Comparison of ENCODE assay signal across 8 cellular contexts in genomic region chr2:169798397-169798717, GRCh38. TPM values are rescaled to one million over a fixed set of nuclear protein-coding genes. Genes with fewer than 3 reads are reported as not detected.
DNase-seq lines count a peak whose midpoint lies in the region; ATAC-seq and TF ChIP-seq lines count a peak whose summit lies in the region.

No MANE protein-coding gene starts in this region.

- H3K9me3 ChIP-seq in H9 (ENCODE audit: control insufficient read depth, low read depth, low read length) (no peaks in the 10 kb centered on the region), hepatocyte (ENCODE audit: low read depth) (no peaks in the 10 kb centered on the region), spleen (no peaks in the 10 kb centered on the region)

- WGBS in H9 (ENCODE audit: extremely low coverage, insufficient read length, low lambda C conversion rate): no CpG with 5 or more reads among the region's 4 CpGs
- WGBS in hepatocyte (ENCODE audit: low lambda C conversion rate, missing lambda C conversion rate): 20% methylated on average over 4 of the region's 4 CpGs
- WGBS in spleen, 5 donors: 6 to 14% (median 10%) methylated on average over 4 of the region's 4 CpGs

- H4K5ac ChIP-seq in H9 (ENCODE audit: insufficient read length, low read depth, low read length): no peak overlapping the region

- H3K18ac ChIP-seq in H9 (ENCODE audit: insufficient read length, low read depth, low read length): no peak overlapping the region

- no peak overlapping the region for H4K8ac ChIP-seq in H9 (replicated peaks; ENCODE audit: insufficient read length, low read depth, low read length)

- H4K91ac ChIP-seq in H9 (ENCODE audit: insufficient read length, low read depth, low read length): no peak overlapping the region

- no peak overlapping the region for H2BK20ac ChIP-seq in H9 (ENCODE audit: low read depth, low read length, poor library complexity, severe bottlenecking)

- no peak overlapping the region for H3T11ph ChIP-seq in H9 (ENCODE audit: low read length)

- no peaks in the 10 kb centered on the region for H3K27me3 Mint-ChIP-seq in H9 (ENCODE audit: low read depth)

- no peak for ATAC-seq in HG03571 (IDR thresholded peaks at IDR 0.05; ENCODE audit: unreplicated experiment)
- ATAC-seq in HG02981 (IDR thresholded peaks at IDR 0.05; ENCODE audit: unreplicated experiment): no peak

- H3K4me1 ChIP-seq in H9 (ENCODE audit: insufficient read depth, low read length) (peaks cover 3% of the 10 kb centered on the region; the same call in 1 of the 2 replicates), hepatocyte (ENCODE audit: insufficient read depth) (peaks cover 4% of the 10 kb centered on the region), spleen (peaks cover 6 to 50% (median 34%) of the 10 kb centered on the region in 6 donors)

- H3K4ac ChIP-seq in H9 (ENCODE audit: low read depth, low read length): no peak overlapping the region

- no peak overlapping the region for H2BK15ac ChIP-seq in H9 (ENCODE audit: low read depth, low read length)

- DNase-seq in H9: no peak
- no peak for DNase-seq in hepatocyte (ENCODE audit: low spot score)
- no peak for DNase-seq in spleen
- no peak for DNase-seq in caudate nucleus (lab: John Stamatoyannopoulos, UW)
- DNase-seq in DMS79 (lab: John Stamatoyannopoulos, UW): no peak

- peak overlapping the region; percentile 91 to 92 for H3K4me3 Mint-ChIP-seq in H9

- peaks cover 6% of the 10 kb centered on the region for H3K79me1 ChIP-seq in H9 (ENCODE audit: insufficient read depth, low read depth, low read length, poor library complexity, severe bottlenecking)

- H3K79me2 ChIP-seq in H9 (ENCODE audit: insufficient read depth, low read length) (peaks cover 11% of the 10 kb centered on the region; the same call in 1 of the 2 replicates), hepatocyte (peaks cover 42% of the 10 kb centered on the region)

- H3K56ac ChIP-seq in H9 (ENCODE audit: insufficient read length, low read depth, low read length): no peak overlapping the region

- TF ChIP-seq POLR2A in spleen (IDR thresholded peaks at IDR 0.05): no peak

- H3K23me2 ChIP-seq in H9 (ENCODE audit: insufficient read length, low read depth, low read length, poor library complexity, severe bottlenecking): peaks cover 3% of the 10 kb centered on the region

- H4K20me1 ChIP-seq in H9 (ENCODE audit: control insufficient read depth, insufficient read depth, insufficient read length): no peaks in the 10 kb centered on the region
- peaks cover 3% of the 10 kb centered on the region for H4K20me1 ChIP-seq in hepatocyte (ENCODE audit: insufficient read depth, poor library complexity, severe bottlenecking)

- peaks cover 26 to 39% of the 10 kb centered on the region in 2 experiments for H3K4me1 Mint-ChIP-seq in H9

- H3K9ac ChIP-seq in H9 (ENCODE audit: extremely low read depth, insufficient read length, low read length): no peak overlapping the region

- intact Hi-C loops in spleen (cut with DNase I; ENCODE audit: low total_unique reads): no loop called here

- H3K27ac ChIP-seq in H9 (ENCODE audit: insufficient read length, low read depth, low read length) (no peak overlapping the region), hepatocyte (peak overlapping the region; percentile 88), spleen (peak overlapping the region; percentile 45 to 93 (median 90)), caudate nucleus (ENCODE audit: low read depth, low read length) (no peak overlapping the region)

- no peaks in the 10 kb centered on the region; a peak in 1 of 5 replicates for H3K9me3 Mint-ChIP-seq in H9

- no peak overlapping the region for H2AK5ac ChIP-seq in H9 (ENCODE audit: insufficient read length, low read length)

- H3K27me3 ChIP-seq in H9 (ENCODE audit: insufficient read depth, low read length): no peaks in the 10 kb centered on the region
- H3K27me3 ChIP-seq in hepatocyte: no peaks in the 10 kb centered on the region
- no peaks in the 10 kb centered on the region for H3K27me3 ChIP-seq in spleen (replicated peaks in 1 of 7)

- H3K14ac ChIP-seq in H9 (ENCODE audit: insufficient read depth, low read length): no peak overlapping the region

- peak overlapping the region; percentile 80 to 85 (median 85); a peak in 5 of 7 replicates for H3K27ac Mint-ChIP-seq in H9

- H3K36me3 Mint-ChIP-seq in H9 (ENCODE audit: insufficient read depth in 1 of 3, low read depth in 3 of 3): peaks cover 14 to 26% (median 23%) of the 10 kb centered on the region in 3 experiments; a peak in 6 of 7 replicates

- peak overlapping the region; percentile 81 for H3K4me2 ChIP-seq in H9 (ENCODE audit: insufficient read depth, insufficient read length, low read length)
- H3K4me2 ChIP-seq in hepatocyte: peak overlapping the region; percentile 79

- H2BK12ac ChIP-seq in H9 (ENCODE audit: insufficient read length, low read depth, low read length): no peak overlapping the region

- TF ChIP-seq CTCF in H9 (conservative IDR thresholded peaks at IDR 0.05) (no peak), WI38 (IDR thresholded peaks at IDR 0.05; ENCODE audit: low read depth, low read length) (no peak), hepatocyte (IDR thresholded peaks at IDR 0.05; ENCODE audit: poor library complexity) (no peak), spleen (IDR thresholded peaks at IDR 0.05 in 8 of 11, conservative IDR thresholded peaks at IDR 0.05 in 3 of 11) (no peak)

- no peak overlapping the region for H2BK5ac ChIP-seq in H9 (ENCODE audit: insufficient read length, low read length)

- peak overlapping the region; percentile 72 for H3K4me3 ChIP-seq in WI38 (ENCODE audit: low read depth, low read length)
- H3K4me3 ChIP-seq in hepatocyte: peak overlapping the region; percentile 86
- H3K4me3 ChIP-seq in spleen: peak overlapping the region; percentile 62 to 90 (median 74)

- H3K23ac ChIP-seq in H9 (ENCODE audit: insufficient read length, low read depth, low read length): no peak overlapping the region

- H2BK120ac ChIP-seq in H9 (ENCODE audit: low read depth, low read length, poor library complexity, severe bottlenecking): no peak overlapping the region

- no peaks in the 10 kb centered on the region for H3K36me3 ChIP-seq in hepatocyte (replicated peaks; ENCODE audit: insufficient read depth, low read depth)
- peaks cover 0 to 27% (median 13%) of the 10 kb centered on the region in 6 donors for H3K36me3 ChIP-seq in spleen

- no peaks in the 10 kb centered on the region for H3K9me2 ChIP-seq in hepatocyte (replicated peaks; ENCODE audit: insufficient read depth)

- H2AFZ ChIP-seq in H9 (ENCODE audit: low read length): no peak overlapping the region
- peak overlapping the region; percentile 96 for H2AFZ ChIP-seq in hepatocyte

RNA-seq across cellular contexts. Expression of gene SSB, which starts 0.3 kb away (rescaled TPM):
- total RNA-seq in H9 (2021) (248 and 257 TPM in 2 replicates), hepatocyte (112 and 143 TPM in 2 replicates), spleen (100 to 1,000 TPM in 1 of 7 donors, 10 to 100 TPM in 6; 55.1 to 103 (median 73.2) TPM)
- polyA plus RNA-seq in hepatocyte (176 and 181 TPM in 2 replicates), spleen (10 to 100 TPM; 71.9 to 94.2 (median 80.6) TPM)

RNA-seq across cellular contexts. Expression of gene METTL5, which starts 26.3 kb away (rescaled TPM):
- total RNA-seq in H9 (2021) (92.0 and 94.7 TPM in 2 replicates), hepatocyte (45.9 and 61.0 TPM in 2 replicates), spleen (10 to 100 TPM; 24.4 to 38.5 (median 31.9) TPM)
- polyA plus RNA-seq in hepatocyte (55.4 and 60.7 TPM in 2 replicates), spleen (10 to 100 TPM; 46.8 to 57.0 (median 49.4) TPM)

RNA-seq across cellular contexts. Expression of gene UBR3, which starts 28.9 kb away (rescaled TPM):
- total RNA-seq in H9 (2021): 21.9 and 23.8 TPM in 2 replicates
- 40.4 and 49.2 TPM in 2 replicates for total RNA-seq in hepatocyte
- polyA plus RNA-seq in hepatocyte: 10.1 and 10.2 TPM in 2 replicates
- 100 to 1,000 TPM in 1 of 7 donors, 10 to 100 TPM in 6; 40.3 to 119 (median 62.4) TPM for total RNA-seq in spleen
- 10 to 100 TPM in 1 of 3 donors, 1 to 10 TPM in 2; 7.2 to 10.5 (median 7.9) TPM for polyA plus RNA-seq in spleen

Comparison
In these comparisons a context has a peak if more than half of its experiments do, and no peak if none do; other contexts are left out.
1. H3K27ac ChIP-seq: peak in hepatocyte (single experiment) and spleen (8 of 8); none in H9 (single experiment) and caudate nucleus (single experiment).
2. Peak in every context shown above with its lines, with median percentiles within 50 percentile points of each other: H3K4me3 ChIP-seq.